ENCODE assay signal across 8 cellular contexts in the genomic region with DNA sequence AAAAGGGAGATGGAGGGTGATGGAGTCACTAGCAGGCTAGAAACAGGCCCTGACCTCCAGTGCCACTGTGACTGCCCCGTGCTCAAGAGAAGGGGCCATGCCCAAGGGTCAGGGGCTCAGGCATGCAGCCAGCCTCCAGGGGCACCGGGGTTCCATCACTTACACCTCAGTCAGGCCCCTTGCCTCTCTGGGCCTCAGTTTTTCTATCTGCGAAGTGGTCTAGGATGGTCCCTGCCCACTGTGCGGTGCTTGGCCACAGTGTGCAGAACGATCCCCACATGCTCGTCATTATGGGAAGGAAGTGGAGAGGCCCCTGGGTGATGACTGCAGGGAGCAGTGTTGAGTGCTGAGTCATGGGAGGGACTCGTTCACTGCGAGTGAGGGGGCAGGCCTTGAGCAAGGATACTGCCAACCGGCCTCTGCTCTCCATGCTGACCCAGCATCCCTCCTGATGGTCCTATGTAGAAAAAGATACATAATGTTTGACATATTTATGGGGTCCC. TPM values are rescaled to one million over a fixed set of nuclear protein-coding genes. Genes with fewer than 3 reads are reported as not detected.
A peak's percentile ranks its signal among the peaks of the same experiment; 100 is the strongest.
DNase-seq lines count a peak whose midpoint lies in the region; ATAC-seq and TF ChIP-seq lines count a peak whose summit lies in the region.

No MANE protein-coding gene starts in this region.

- H3K27me3 Mint-ChIP-seq in natural killer cell (ENCODE audit: low read depth in 2 of 2) = no peaks in the 10 kb centered on the region

- DNase-seq in GOT3 (lab: John Stamatoyannopoulos, UW) = peak; percentile 18
- DNase-seq in SK-MEL-5 (ENCODE audit: low read depth, low spot score) = peak; percentile 9
- peak in 3 of 10 donors; percentile 22 to 70 (median 41) for DNase-seq in dorsolateral prefrontal cortex
- DNase-seq in natural killer cell = peak; percentile 55
- no peak for DNase-seq in hippocampal formation (lab: John Stamatoyannopoulos, UW)
- no peak for DNase-seq in NCI-H2107 (lab: John Stamatoyannopoulos, UW)
- no peak for DNase-seq in LoVo (ENCODE audit: low spot score)

- peaks cover 10% of the 10 kb centered on the region for H3K36me3 Mint-ChIP-seq in natural killer cell

- TF ChIP-seq CTCF in dorsolateral prefrontal cortex (IDR thresholded peaks at IDR 0.05 in 54 of 56, conservative IDR thresholded peaks at IDR 0.05 in 2 of 56; ENCODE audit: low read depth in 1 of 56, partially characterized antibody in 56 of 56) (no peak), natural killer cell (IDR thresholded peaks at IDR 0.05) (no peak)

- H3K4me3 Mint-ChIP-seq in natural killer cell = peak overlapping the region; percentile 59

- no peaks in the 10 kb centered on the region for H3K27me3 ChIP-seq in dorsolateral prefrontal cortex

- in situ Hi-C loops in SK-MEL-5 (cut with HindIII; ENCODE audit: low pct_unique_long_range_greater_than_20kb, low sequenced_read_pairs) = no loop called here

- ATAC-seq in natural killer cell (peak; percentile 78 to 81 (median 79)), GM21526 (IDR thresholded peaks at IDR 0.05; ENCODE audit: low FRiP score, unreplicated experiment) (no peak)

- H3K27ac Mint-ChIP-seq in natural killer cell = peak overlapping the region; percentile 92 to 93

- H3K9me3 Mint-ChIP-seq in natural killer cell = no peaks in the 10 kb centered on the region

- no peak overlapping the region for H3K4me3 ChIP-seq in dorsolateral prefrontal cortex

- peak overlapping the region in 30 of 59 donors; percentile 6 to 59 (median 40) for H3K27ac ChIP-seq in dorsolateral prefrontal cortex

- H3K4me1 Mint-ChIP-seq in natural killer cell = peaks cover 37 to 74% of the 10 kb centered on the region in 2 donors

- intact Hi-C loops in dorsolateral prefrontal cortex (cut with DNase I) = no loop called here
- intact Hi-C loops in natural killer cell (cut with micrococcal nuclease) = no loop called here

RNA-seq across cellular contexts. Expression of a gene that starts 23.1 kb away (rescaled TPM):
- total RNA-seq in SK-MEL-5 (2014; rRNA removed; shearing (Covaris generic)) = 55.5 and 61.9 TPM in 2 replicates
- polyA plus RNA-seq in SK-MEL-5 (2015; cell fraction: cytosol; rRNA removed) = 89.2 and 91.1 TPM in 2 replicates
- 7.3 and 15.5 TPM in 2 replicates for polyA plus RNA-seq in SK-MEL-5 (2015; cell fraction: nucleus; rRNA removed)
- total RNA-seq in dorsolateral prefrontal cortex (10 to 100 TPM in 109 of 120 experiments, 1 to 10 TPM in 11; 7.7 to 25.1 (median 13.0) TPM), natural killer cell (10 to 100 TPM; 20.5 to 27.8 (median 27.4) TPM)

RNA-seq across cellular contexts. Expression of a gene that starts 35.3 kb away (rescaled TPM):
- total RNA-seq in SK-MEL-5 (2014; rRNA removed; shearing (Covaris generic)) = 0.71 and 0.98 TPM in 2 replicates
- polyA plus RNA-seq in SK-MEL-5 (2015; cell fraction: cytosol; rRNA removed) = 0.18 and 0.49 TPM in 2 replicates
- 0.26 and 0.30 TPM in 2 replicates for polyA plus RNA-seq in SK-MEL-5 (2015; cell fraction: nucleus; rRNA removed)
- total RNA-seq in dorsolateral prefrontal cortex (1 to 10 TPM in 95 of 120 experiments, under 1 TPM in 20, not detected in 5; 0.36 to 6.0 (median 1.8) TPM), natural killer cell (1 to 10 TPM; 2.9 to 9.9 (median 6.2) TPM)

RNA-seq across cellular contexts. Expression of a gene that starts 58.4 kb away (rescaled TPM):
- 18.4 and 18.6 TPM in 2 replicates for total RNA-seq in SK-MEL-5 (2014; rRNA removed; shearing (Covaris generic))
- 69.1 and 92.2 TPM in 2 replicates for polyA plus RNA-seq in SK-MEL-5 (2015; cell fraction: cytosol; rRNA removed)
- polyA plus RNA-seq in SK-MEL-5 (2015; cell fraction: nucleus; rRNA removed) = 44.9 and 48.3 TPM in 2 replicates
- total RNA-seq in dorsolateral prefrontal cortex (10 to 100 TPM; 31.2 to 58.4 (median 45.9) TPM), natural killer cell (10 to 100 TPM; 13.4 to 21.3 (median 19.8) TPM)

Comparison
In these comparisons a context has a peak if more than half of its experiments do, and no peak if none do; other contexts are left out.
1. DNase-seq: peak in GOT3 (single experiment), SK-MEL-5 (single experiment) and natural killer cell (single experiment); none in hippocampal formation (0 of 2), NCI-H2107 (single experiment) and LoVo (single experiment).